Comparison of ENCODE assay signal across 11 cellular contexts in the genomic region with DNA sequence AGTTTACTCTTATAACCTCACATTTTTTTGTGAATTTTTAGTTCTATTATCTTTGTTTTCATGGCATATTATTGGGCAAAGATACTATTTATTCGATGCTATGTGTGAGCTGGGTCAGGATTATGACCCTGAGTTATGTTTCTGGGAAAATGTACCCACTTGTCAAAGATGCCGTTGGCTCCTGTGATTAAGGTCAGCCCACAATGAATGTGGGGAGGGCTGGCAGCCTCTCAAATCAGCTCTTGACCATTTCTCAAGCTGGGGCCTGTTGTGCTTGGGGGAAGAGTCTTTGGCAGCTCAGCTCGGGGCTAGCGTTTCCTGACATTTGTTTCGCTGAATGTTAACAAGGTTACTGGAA.
A peak's percentile ranks its signal among the peaks of the same experiment; 100 is the strongest.
DNase-seq lines count a peak whose midpoint lies in the region; ATAC-seq and TF ChIP-seq lines count a peak whose summit lies in the region.
"Had no signal": no experiment of that assay in that cellular context is flagged by ENCODE, and none has a peak within 500 bp of the region (broad histone marks: within the 10 kb centered on the region; RNA-seq: fewer than 3 reads in every experiment).

No MANE protein-coding gene starts in this region.

- DNase-seq in AG09319 (ENCODE audit: extremely low read depth, low read depth) = peak; percentile 29
- DNase-seq in WTC11 (ENCODE audit: low spot score) = no peak
- peak; percentile 76 for DNase-seq in fibroblast of pulmonary artery (ENCODE audit: low read depth)
- DNase-seq in osteocyte (ENCODE audit: extremely low spot score, unreplicated experiment) = no peak
- no peak for DNase-seq in stimulated activated CD4-positive, alpha-beta T cell treated with anti-CD3 and anti-CD28 coated beads, Interleukin-4, amount 100 ng/mL, for 1 hour
- DNase-seq in stimulated activated naive CD4-positive, alpha-beta T cell treated with Interleukin-2 at 50 U/mL for 16 hours (lab: John Stamatoyannopoulos, UW) = no peak
- no peak for DNase-seq in NK-92 (lab: John Stamatoyannopoulos, UW; ENCODE audit: unreplicated experiment)
- DNase-seq: activated CD4-positive, alpha-beta memory T cell treated with anti-CD3 and anti-CD28 coated beads, Interleukin-2, amount 10 ng/mL, durations not matched to agents 7 days and 5 days; activated naive CD4-positive, alpha-beta T cell had no signal

- H3K27ac Mint-ChIP-seq in WTC11 (peak overlapping the region; percentile 73), osteocyte (ENCODE audit: unreplicated experiment) (peak overlapping the region; percentile 89)
- H3K27ac Mint-ChIP-seq: activated CD4-positive, alpha-beta memory T cell treated with anti-CD3 and anti-CD28 coated beads, Interleukin-2, amount 10 ng/mL, durations not matched to agents 7 days and 5 days; T-helper 1 cell treated with Interleukin-12 subunit alpha and Interleukin-12 subunit beta and Interleukin-4 antibody, amounts not matched to agents 30 μg/mL and 1 μg/mL, for 36 hours had no signal

- H3K27me3 Mint-ChIP-seq in WTC11 (ENCODE audit: low read depth) = no peaks in the 10 kb centered on the region
- no peaks in the 10 kb centered on the region for H3K27me3 Mint-ChIP-seq in osteocyte (ENCODE audit: unreplicated experiment)

- POLR2A ChIA-PET in WTC11 (lab: Charles Lee) = no interaction called here

- H3K4me1 Mint-ChIP-seq in WTC11 (peaks cover 95% of the 10 kb centered on the region), osteocyte (ENCODE audit: unreplicated experiment) (peaks cover 95% of the 10 kb centered on the region)
- H3K4me1 Mint-ChIP-seq: activated CD4-positive, alpha-beta memory T cell treated with anti-CD3 and anti-CD28 coated beads, Interleukin-2, amount 10 ng/mL, durations not matched to agents 7 days and 5 days had no signal

- no peak overlapping the region for H3K4me3 ChIP-seq in fibroblast of pulmonary artery (replicated peaks; ENCODE audit: low read depth, low read length)

- H3K4me3 Mint-ChIP-seq in WTC11 (peak overlapping the region; percentile 32), osteocyte (ENCODE audit: unreplicated experiment) (peak overlapping the region; percentile 54)
- H3K4me3 Mint-ChIP-seq: activated CD4-positive, alpha-beta memory T cell treated with anti-CD3 and anti-CD28 coated beads, Interleukin-2, amount 10 ng/mL, durations not matched to agents 7 days and 5 days; T-helper 1 cell treated with Interleukin-12 subunit alpha and Interleukin-12 subunit beta and Interleukin-4 antibody, amounts not matched to agents 30 μg/mL and 1 μg/mL, for 36 hours had no signal

- H3K9me3 Mint-ChIP-seq in WTC11 (no peaks in the 10 kb centered on the region), osteocyte (ENCODE audit: unreplicated experiment) (no peaks in the 10 kb centered on the region)
- H3K9me3 Mint-ChIP-seq: activated CD4-positive, alpha-beta memory T cell treated with anti-CD3 and anti-CD28 coated beads, Interleukin-2, amount 10 ng/mL, durations not matched to agents 7 days and 5 days; T-helper 1 cell treated with Interleukin-12 subunit alpha and Interleukin-12 subunit beta and Interleukin-4 antibody, amounts not matched to agents 30 μg/mL and 1 μg/mL, for 36 hours had no signal

- H3K36me3 Mint-ChIP-seq in WTC11 (peaks cover 9% of the 10 kb centered on the region), osteocyte (ENCODE audit: unreplicated experiment) (peaks cover 20% of the 10 kb centered on the region)

- ATAC-seq in WTC11 (no peak), HG03432 (IDR thresholded peaks at IDR 0.05; ENCODE audit: unreplicated experiment) (no peak)

- TF ChIP-seq CTCF in AG09319 (IDR thresholded peaks at IDR 0.05; ENCODE audit: low read depth, low read length) (no peak), WTC11 (IDR thresholded peaks at IDR 0.05) (no peak), fibroblast of pulmonary artery (IDR thresholded peaks at IDR 0.05; ENCODE audit: low read length, missing control alignments) (no peak), osteocyte (IDR thresholded peaks at IDR 0.05) (no peak)

- CTCF ChIA-PET in WTC11 (lab: Charles Lee) = no interaction called here

TF ChIP-seq in WTC11, 78 proteins besides CTCF, POLR2A, EP300 and RAD21:
- TF ChIP-seq TP53 (CRISPR knock-in tag; IDR thresholded peaks at IDR 0.05) = no peak
- no peak for TF ChIP-seq NR1H2 (CRISPR knock-in tag; IDR thresholded peaks at IDR 0.05)
- TF ChIP-seq, protein P1, sequence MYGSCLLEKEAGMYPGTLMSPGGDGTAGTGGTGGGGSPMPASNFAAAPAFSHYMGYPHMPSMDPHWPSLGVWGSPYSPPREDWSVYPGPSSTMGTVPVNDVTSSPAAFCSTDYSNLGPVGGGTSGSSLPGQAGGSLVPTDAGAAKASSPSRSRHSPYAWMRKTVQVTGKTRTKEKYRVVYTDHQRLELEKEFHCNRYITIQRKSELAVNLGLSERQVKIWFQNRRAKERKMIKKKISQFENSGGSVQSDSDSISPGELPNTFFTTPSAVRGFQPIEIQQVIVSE (CRISPR knock-in tag; IDR thresholded peaks at IDR 0.05; ENCODE audit: borderline replicate concordance) = no peak

Comparison
In these comparisons a context has a peak if more than half of its experiments do, and no peak if none do; other contexts are left out.
1. DNase-seq: peak in AG09319 (single experiment) and fibroblast of pulmonary artery (single experiment); none in WTC11 (single experiment), osteocyte (single experiment), stimulated activated CD4-positive, alpha-beta T cell treated with anti-CD3 and anti-CD28 coated beads, Interleukin-4, amount 100 ng/mL, for 1 hour (single experiment), stimulated activated naive CD4-positive, alpha-beta T cell treated with Interleukin-2 at 50 U/mL for 16 hours (single experiment) and NK-92 (single experiment).